In genomic region chr10:98424308-98425254, GRCh38 we compare ENCODE assay signal across 14 cellular contexts. TPM values are rescaled to one million over a fixed set of nuclear protein-coding genes. Genes with fewer than 3 reads are reported as not detected.
DNase-seq lines count a peak whose midpoint lies in the region; ATAC-seq and TF ChIP-seq lines count a peak whose summit lies in the region.
"Had no signal": no experiment of that assay in that cellular context is flagged by ENCODE, and none has a peak within 500 bp of the region (broad histone marks: within the 10 kb centered on the region; RNA-seq: fewer than 3 reads in every experiment).

No MANE protein-coding gene starts in this region.

- no peak overlapping the region for H4K8ac ChIP-seq in neuronal stem cell (ENCODE audit: low read depth, low read length)

- no peak overlapping the region for H3K27ac ChIP-seq in right cardiac atrium (ENCODE audit: low read length)
- H3K27ac ChIP-seq in left ventricle myocardium inferior (replicated peaks) = no peak overlapping the region
- no peak overlapping the region for H3K27ac ChIP-seq in coronary artery
- no peak overlapping the region for H3K27ac ChIP-seq in neuronal stem cell (replicated peaks; ENCODE audit: low read length)
- H3K27ac ChIP-seq: BLaER1 treated with 17β-estradiol and CSF1 and Interleukin-3, amounts not matched to agents 10 nM and 100 nM; KMS-11; PC-9 had no signal

- DNase-seq in right cardiac atrium (peak in 1 of 3 donors; percentile 39), left ventricle myocardium inferior (no peak), coronary artery (ENCODE audit: low spot score) (peak; percentile 64), neuronal stem cell (ENCODE audit: low spot score) (no peak), NOMO-1 treated with dmso at 0.1 percent for 144 hours (lab: John Stamatoyannopoulos, UW; ENCODE audit: unreplicated experiment) (no peak), dermis blood vessel endothelial cell (no peak)
- DNase-seq: HFFc6, MV-4-11, NCI-H1694 treated with DMSO at 0.1 percent for 48 hours, NCI-H2227 treated with DMSO at 0.1 percent for 48 hours, PC-9 had no signal

- TF ChIP-seq CTCF in left ventricle myocardium inferior (IDR thresholded peaks at IDR 0.05; ENCODE audit: borderline replicate concordance) = no peak
- TF ChIP-seq CTCF in coronary artery (IDR thresholded peaks at IDR 0.05) = no peak

- H3K9me3 ChIP-seq in right cardiac atrium (ENCODE audit: control insufficient read depth, low read length) = no peaks in the 10 kb centered on the region
- no peaks in the 10 kb centered on the region for H3K9me3 ChIP-seq in left ventricle myocardium inferior (replicated peaks)
- no peaks in the 10 kb centered on the region for H3K9me3 ChIP-seq in neuronal stem cell (replicated peaks in 1 of 2; ENCODE audit: control insufficient read depth in 2 of 2, insufficient read depth in 1 of 2, low read depth in 1 of 2, low read length in 2 of 2)
- H3K9me3 ChIP-seq: BLaER1 treated with 17β-estradiol and CSF1 and Interleukin-3, amounts not matched to agents 10 nM and 100 nM had no signal

- H2BK12ac ChIP-seq in neuronal stem cell (ENCODE audit: low read length) = no peak overlapping the region

- no peak overlapping the region for H2AFZ ChIP-seq in neuronal stem cell (ENCODE audit: low read length)
- H2AFZ ChIP-seq: PC-9 had no signal

- no peak overlapping the region for H2BK5ac ChIP-seq in neuronal stem cell (ENCODE audit: low read length)

- intact Hi-C loops in right cardiac atrium (cut with DNase I) = no loop called here
- intact Hi-C loops in left ventricle myocardium inferior (cut with micrococcal nuclease) = no loop called here

- peak overlapping the region; percentile 50 for H3K18ac ChIP-seq in neuronal stem cell (ENCODE audit: low read length)

- H3K14ac ChIP-seq in neuronal stem cell (ENCODE audit: low read length) = no peak overlapping the region

- H3K4ac ChIP-seq in neuronal stem cell (ENCODE audit: low read length) = no peak overlapping the region

- H3K36me3 ChIP-seq in left ventricle myocardium inferior = peaks cover 64% of the 10 kb centered on the region
- peaks cover 4 to 32% of the 10 kb centered on the region in 2 donors for H3K36me3 ChIP-seq in neuronal stem cell (replicated peaks in 1 of 2; ENCODE audit: control insufficient read depth in 2 of 2, insufficient read depth in 2 of 2, low read length in 2 of 2)

- H3K23ac ChIP-seq in neuronal stem cell (ENCODE audit: low read depth, low read length, poor library complexity) = no peak overlapping the region

- H2BK15ac ChIP-seq in neuronal stem cell (ENCODE audit: low read length) = no peak overlapping the region

- H3K27me3 ChIP-seq in right cardiac atrium (ENCODE audit: control insufficient read depth, insufficient read depth) (no peaks in the 10 kb centered on the region), left ventricle myocardium inferior (ENCODE audit: low read depth) (no peaks in the 10 kb centered on the region), neuronal stem cell (ENCODE audit: control insufficient read depth in 3 of 3, insufficient read depth in 3 of 3, low read depth in 1 of 3, low read length in 3 of 3) (no peaks in the 10 kb centered on the region)
- H3K27me3 ChIP-seq: BLaER1 treated with 17β-estradiol and CSF1 and Interleukin-3, amounts not matched to agents 10 nM and 100 nM had no signal

- H2AK5ac ChIP-seq in neuronal stem cell (ENCODE audit: low read depth, low read length) = no peak overlapping the region

- 92% methylated on average over 23 of the region's 23 CpGs for WGBS in right cardiac atrium
- WGBS in neuronal stem cell (ENCODE audit: extremely low coverage in 2 of 2, insufficient read length in 2 of 2, insufficient replicate concordance in 1 of 2), 2 donors = no CpG with 5 or more reads among the region's 23 CpGs

- H2BK120ac ChIP-seq in neuronal stem cell (ENCODE audit: low read depth, low read length) = peak overlapping the region; percentile 68

- H4K91ac ChIP-seq in neuronal stem cell (ENCODE audit: low read depth, low read length, poor library complexity) = no peak overlapping the region

- no peak overlapping the region for H3K9ac ChIP-seq in neuronal stem cell (ENCODE audit: low read depth, low read length, poor library complexity)
- H3K9ac ChIP-seq: BLaER1 treated with 17β-estradiol and CSF1 and Interleukin-3, amounts not matched to agents 10 nM and 100 nM; KMS-11 had no signal

- H3K4me1 ChIP-seq in right cardiac atrium (ENCODE audit: control insufficient read depth, insufficient read depth, low read length) (no peaks in the 10 kb centered on the region), left ventricle myocardium inferior (peaks cover 10% of the 10 kb centered on the region), neuronal stem cell (ENCODE audit: control insufficient read depth in 2 of 2, insufficient read depth in 1 of 2, low read depth in 1 of 2, low read length in 2 of 2) (no peaks in the 10 kb centered on the region)

- ATAC-seq in right cardiac atrium (peak; percentile 6), HG03159 (IDR thresholded peaks at IDR 0.05; ENCODE audit: unreplicated experiment) (no peak)

- H3K4me2 ChIP-seq in neuronal stem cell (ENCODE audit: insufficient read depth, low read length, poor library complexity, severe bottlenecking) = no peak overlapping the region
- H3K4me2 ChIP-seq: BLaER1 treated with 17β-estradiol and CSF1 and Interleukin-3, amounts not matched to agents 10 nM and 100 nM; KMS-11; PC-9 had no signal

- H3K79me1 ChIP-seq in neuronal stem cell (ENCODE audit: low read depth, low read length) = no peaks in the 10 kb centered on the region

- H3K4me3 ChIP-seq in right cardiac atrium (ENCODE audit: low read length) (no peak overlapping the region), left ventricle myocardium inferior (no peak overlapping the region), coronary artery (no peak overlapping the region), neuronal stem cell (ENCODE audit: low read length in 2 of 2) (no peak overlapping the region)
- H3K4me3 ChIP-seq: BLaER1 treated with 17β-estradiol and CSF1 and Interleukin-3, amounts not matched to agents 10 nM and 100 nM; PC-9 had no signal

RNA-seq across cellular contexts. Expression of gene PYROXD2, which starts 9.6 kb away (rescaled TPM):
- total RNA-seq in right cardiac atrium (10 to 100 TPM in 1 of 4 donors, 1 to 10 TPM in 3; 5.3 to 10.8 (median 7.6) TPM), left ventricle myocardium inferior (10.4 TPM), dermis blood vessel endothelial cell (3.6 and 6.4 TPM in 2 replicates)
- polyA plus RNA-seq in right cardiac atrium = 7.9 TPM
- 6.1 TPM for polyA plus RNA-seq in neuronal stem cell (2013, experiment 1 of 2)
- 6.9 TPM for polyA plus RNA-seq in neuronal stem cell (2013, experiment 2 of 2)

RNA-seq across cellular contexts. Expression of gene HPS1, which starts 22.2 kb away (rescaled TPM):
- total RNA-seq in right cardiac atrium (10 to 100 TPM; 28.1 to 34.6 (median 31.1) TPM), left ventricle myocardium inferior (31.9 TPM), dermis blood vessel endothelial cell (24.8 and 32.7 TPM in 2 replicates)
- 25.5 TPM for polyA plus RNA-seq in right cardiac atrium
- 34.3 TPM for polyA plus RNA-seq in neuronal stem cell (2013, experiment 1 of 2)
- 34.4 TPM for polyA plus RNA-seq in neuronal stem cell (2013, experiment 2 of 2)
